Comparison of ENCODE assay signal across 17 cellular contexts in genomic region chr1:231485029-231485784, GRCh38. TPM values are rescaled to one million over a fixed set of nuclear protein-coding genes. Genes with fewer than 3 reads are reported as not detected.
DNase-seq lines count a peak whose midpoint lies in the region; ATAC-seq, FAIRE-seq and TF ChIP-seq lines count a peak whose summit lies in the region.
"Had no signal": no experiment of that assay in that cellular context is flagged by ENCODE, and none has a peak within 500 bp of the region (broad histone marks: within the 10 kb centered on the region; RNA-seq: fewer than 3 reads in every experiment).

No MANE protein-coding gene starts in this region.

- no peaks in the 10 kb centered on the region for H3K36me3 ChIP-seq in HepG2 (replicated peaks in 1 of 2; ENCODE audit: control insufficient read depth in 1 of 2, insufficient read depth in 2 of 2, low read length in 2 of 2)
- no peaks in the 10 kb centered on the region for H3K36me3 ChIP-seq in right lobe of liver
- no peaks in the 10 kb centered on the region for H3K36me3 ChIP-seq in astrocyte (ENCODE audit: insufficient read depth, low read length)

- TF ChIP-seq CTCF in HepG2 (CRISPR knock-in tag; IDR thresholded peaks at IDR 0.05) (no peak), right lobe of liver (IDR thresholded peaks at IDR 0.05) (no peak), astrocyte (IDR thresholded peaks at IDR 0.05; ENCODE audit: insufficient read depth, low read depth, low read length) (no peak)

- H3K4me3 Mint-ChIP-seq in astrocyte (ENCODE audit: unreplicated experiment): no peak overlapping the region
- H3K4me3 Mint-ChIP-seq: CD4-positive, alpha-beta T cell; H9 had no signal

- H3K9ac ChIP-seq in HepG2 (ENCODE audit: insufficient read depth, low read depth, low read length): no peak overlapping the region
- H3K9ac ChIP-seq in astrocyte (ENCODE audit: low read length): no peak overlapping the region

- no peaks in the 10 kb centered on the region for H3K79me2 ChIP-seq in HepG2 (ENCODE audit: insufficient read depth, low read length)
- H3K79me2 ChIP-seq in astrocyte (ENCODE audit: insufficient read depth, low read length): no peaks in the 10 kb centered on the region

- WGBS in HepG2 (ENCODE audit: low lambda C conversion rate): 55% methylated on average over 6 of the region's 6 CpGs
- 84% methylated on average over 6 of the region's 6 CpGs for WGBS in right lobe of liver (ENCODE audit: insufficient coverage, low coverage, low lambda C conversion rate, missing lambda C conversion rate)

- no peak overlapping the region for H2AFZ ChIP-seq in HepG2 (ENCODE audit: low read length)
- H2AFZ ChIP-seq in astrocyte (ENCODE audit: low read depth, low read length): no peak overlapping the region

- CTCF ChIA-PET in HepG2 (lab: Yijun Ruan, JAX; ENCODE audit: low intra/inter-chr PET ratio, low total read pairs): no interaction called here

- no peaks in the 10 kb centered on the region for H3K27me3 Mint-ChIP-seq in astrocyte (ENCODE audit: low read depth, unreplicated experiment)

- FAIRE-seq in HepG2 (lab: Jason Lieb, UNC) (no peak), astrocyte (lab: Jason Lieb, UNC) (no peak)
- FAIRE-seq: K562, RCC 7860 had no signal

- ATAC-seq in HepG2 (no peak), right lobe of liver (no peak), HG03175 (IDR thresholded peaks at IDR 0.05; ENCODE audit: unreplicated experiment) (no peak)
- ATAC-seq: K562, Right ventricle myocardium inferior had no signal

- TF ChIP-seq RAD21 in HepG2 (CRISPR knock-in tag; IDR thresholded peaks at IDR 0.05): no peak

- H3K9me3 Mint-ChIP-seq in astrocyte (ENCODE audit: unreplicated experiment): peaks cover 2% of the 10 kb centered on the region
- H3K9me3 Mint-ChIP-seq: CD4-positive, alpha-beta T cell; H9 had no signal

- H3K4me2 ChIP-seq in HepG2 (ENCODE audit: low read depth, low read length): peak overlapping the region; percentile 35; the same call in 1 of the 2 replicates
- no peak overlapping the region for H3K4me2 ChIP-seq in astrocyte (ENCODE audit: low read length)

- H3K27ac Mint-ChIP-seq in astrocyte (ENCODE audit: unreplicated experiment): no peak overlapping the region
- H3K27ac Mint-ChIP-seq: CD4-positive, alpha-beta T cell; H9 had no signal

- TF ChIP-seq EP300 in HepG2 (IDR thresholded peaks at IDR 0.05; ENCODE audit: low read depth in 2 of 2, low read length in 2 of 2): no peak
- TF ChIP-seq EP300 in HepG2 (CRISPR knock-in tag; IDR thresholded peaks at IDR 0.05; ENCODE audit: borderline replicate concordance): no peak

- H3K4me1 Mint-ChIP-seq in astrocyte (ENCODE audit: low read depth, unreplicated experiment): peaks cover 7% of the 10 kb centered on the region

- H3K4me3 ChIP-seq in HepG2 (replicated peaks in 1 of 3; ENCODE audit: insufficient read depth in 1 of 3, low read depth in 2 of 3, low read length in 3 of 3) (no peak overlapping the region), right lobe of liver (no peak overlapping the region), astrocyte (ENCODE audit: insufficient read depth, low read depth, low read length) (no peak overlapping the region)
- H3K4me3 ChIP-seq: K562 had no signal

- intact Hi-C loops in HepG2 (cut with micrococcal nuclease; ENCODE audit: unreplicated experiment): no loop called here
- intact Hi-C loops in right lobe of liver (cut with DNase I): no loop called here

- H3K36me3 Mint-ChIP-seq in astrocyte (ENCODE audit: low read depth, unreplicated experiment): no peaks in the 10 kb centered on the region

- H3K4me1 ChIP-seq in HepG2 (ENCODE audit: insufficient read depth, low read length) (peaks cover 33% of the 10 kb centered on the region), right lobe of liver (no peaks in the 10 kb centered on the region), astrocyte (ENCODE audit: insufficient read depth, low read length) (peaks cover 3% of the 10 kb centered on the region)
- H3K4me1 ChIP-seq: Caco-2 had no signal

- H3K27me3 ChIP-seq in HepG2 (ENCODE audit: control insufficient read depth in 1 of 2, insufficient read depth in 2 of 2, low read length in 2 of 2) (no peaks in the 10 kb centered on the region; a peak in 1 of 5 replicates), right lobe of liver (no peaks in the 10 kb centered on the region), astrocyte (ENCODE audit: insufficient read depth, low read length) (no peaks in the 10 kb centered on the region)

- H3K9me3 ChIP-seq in HepG2 (ENCODE audit: low read length) (peaks cover 4% of the 10 kb centered on the region; the same call in 1 of the 2 replicates), right lobe of liver (no peaks in the 10 kb centered on the region), astrocyte (ENCODE audit: insufficient read depth, low read depth, low read length) (no peaks in the 10 kb centered on the region)
- H3K9me3 ChIP-seq: Caco-2 had no signal

- DNase-seq in HepG2 (ENCODE audit: low spot score) (peak; percentile 24), right lobe of liver (no peak), astrocyte (ENCODE audit: low read depth) (peak; percentile 22), fibroblast of peridontal ligament (ENCODE audit: extremely low read depth) (peak; percentile 22)
- no peak for DNase-seq in stimulated activated CD4-positive, alpha-beta T cell treated with anti-CD3 and anti-CD28 coated beads, Interleukin-12 subunit alpha, Interleukin-12 subunit beta, amount 100 ng/mL, for 4 hours
- no peak for DNase-seq in activated CD4-positive, alpha-beta T cell treated with anti-CD3 and anti-CD28 coated beads, Interleukin-2, amount 50 U/mL, for 48 hours
- no peak for DNase-seq in activated CD8-positive, alpha-beta memory T cell treated with anti-CD3 and anti-CD28 coated beads, Interleukin-2, amount 50 U/mL, for 4 hours
- DNase-seq: Caco-2; CD4-positive, alpha-beta T cell; H9; NCI-H1694 treated with DMSO at 0.1 percent for 48 hours; NCI-H510A; NCI-H774 had no signal

- POLR2A ChIA-PET in HepG2 (lab: Yijun Ruan, JAX): no interaction called here

- H3K27ac ChIP-seq in HepG2 (ENCODE audit: extremely low read length, insufficient read depth, low read length) (no peak overlapping the region), right lobe of liver (no peak overlapping the region), astrocyte (ENCODE audit: low read depth, low read length) (no peak overlapping the region)

- no TSS peak for BruUV-seq in HepG2 (replicated peaks; lab: Mats Ljungman, UMichigan)

- TF ChIP-seq POLR2A in HepG2 (IDR thresholded peaks at IDR 0.05; ENCODE audit: insufficient read depth in 1 of 2, low read depth in 2 of 2, low read length in 2 of 2) (no peak), right lobe of liver (IDR thresholded peaks at IDR 0.05) (no peak)

- H4K20me1 ChIP-seq in HepG2 (ENCODE audit: insufficient read depth, low read length) (no peaks in the 10 kb centered on the region), astrocyte (ENCODE audit: insufficient read depth, low read length) (no peaks in the 10 kb centered on the region)

- in situ Hi-C loops in HepG2 (cut with HindIII; ENCODE audit: extremely low pct_ligation_motif_present, low pct_unique_long_range_greater_than_20kb): no loop called here

TF ChIP-seq in HepG2, 621 proteins besides CTCF, POLR2A, EP300 and RAD21 (continues in another document):
- TF ChIP-seq BCL6 (CRISPR knock-in tag; IDR thresholded peaks at IDR 0.05) (no peak), ZNF616 (CRISPR knock-in tag; IDR thresholded peaks at IDR 0.05; ENCODE audit: low read depth) (no peak), PREB (CRISPR knock-in tag; IDR thresholded peaks at IDR 0.05) (no peak), ZNF644 (CRISPR knock-in tag; IDR thresholded peaks at IDR 0.05; ENCODE audit: low read depth) (no peak), NFIC (IDR thresholded peaks at IDR 0.05; ENCODE audit: low read length) (no peak), ZNF740 (CRISPR knock-in tag; IDR thresholded peaks at IDR 0.05) (no peak), HOXA7 (CRISPR knock-in tag; IDR thresholded peaks at IDR 0.05) (no peak), ZNF33A (CRISPR knock-in tag; IDR thresholded peaks at IDR 0.05; ENCODE audit: borderline replicate concordance) (no peak)

RNA-seq across cellular contexts. Expression of gene TSNAX, which starts 43.3 kb away (rescaled TPM):
- total RNA-seq in HepG2 (2016; rRNA removed; fragmentation: Illumina TruSeq; extraction: Trizol) (46.2 and 69.1 TPM in 2 replicates), right lobe of liver (10 to 100 TPM; 11.5 to 18.6 (median 13.6) TPM), astrocyte (40.9 and 43.5 TPM in 2 replicates)
- total RNA-seq in HepG2 (2016; cell fraction: cytosol; rRNA removed; fragmentation: Illumina TruSeq; extraction: Trizol; ENCODE audit: low read depth): 2.2 and 3.2 TPM in 2 replicates
- total RNA-seq in HepG2 (2016; cell fraction: insoluble cytoplasmic fraction; rRNA removed; fragmentation: Illumina TruSeq; extraction: Trizol): 44.6 and 70.5 TPM in 2 replicates
- total RNA-seq in HepG2 (2016; cell fraction: membrane; rRNA removed; fragmentation: Illumina TruSeq; extraction: Trizol): 8.1 and 9.0 TPM in 2 replicates
- total RNA-seq in HepG2 (2016; cell fraction: nucleus; rRNA removed; fragmentation: Illumina TruSeq; extraction: Trizol): 22.7 and 27.8 TPM in 2 replicates
- polyA plus RNA-seq in HepG2 (2011; rRNA removed): 13.2 and 13.7 TPM in 2 replicates
- 6.7 and 10.9 TPM in 2 replicates for polyA plus RNA-seq in HepG2 (2011; cell fraction: cytosol; rRNA removed)
- 3.5 and 5.3 TPM in 2 replicates for polyA plus RNA-seq in HepG2 (2011; cell fraction: nucleus; rRNA removed)
- polyA plus RNA-seq in HepG2 (2012): 18.7 and 26.6 TPM in 2 replicates
- 1.1 and 1.2 TPM in 2 replicates for polyA plus RNA-seq in HepG2 (2016; cell fraction: cytosol; fragmentation: Illumina TruSeq; extraction: Trizol; ENCODE audit: low read depth)
- polyA plus RNA-seq in HepG2 (2016; cell fraction: insoluble cytoplasmic fraction; fragmentation: Illumina TruSeq; extraction: Trizol; ENCODE audit: low read depth): 48.3 and 54.6 TPM in 2 replicates
- polyA plus RNA-seq in HepG2 (2016; cell fraction: membrane; fragmentation: Illumina TruSeq; extraction: Trizol; ENCODE audit: low read depth): 4.1 and 4.7 TPM in 2 replicates
- polyA plus RNA-seq in HepG2 (2016; cell fraction: nucleus; fragmentation: Illumina TruSeq; extraction: Trizol; ENCODE audit: insufficient read depth, low read depth): 19.9 TPM in 2 replicates
- 19.9 and 39.5 TPM in 2 replicates for polyA minus RNA-seq in HepG2 (2011; rRNA and poly(A)+ RNA removed; ENCODE audit: low replicate concordance)
- 12.7 and 14.0 TPM in 2 replicates for polyA minus RNA-seq in HepG2 (2011; cell fraction: cytosol; rRNA and poly(A)+ RNA removed)
- polyA minus RNA-seq in HepG2 (2011; cell fraction: nucleus; rRNA and poly(A)+ RNA removed): 19.2 and 20.3 TPM in 2 replicates

Comparison
In these comparisons a context has a peak if more than half of its experiments do, and no peak if none do; other contexts are left out.
1. DNase-seq: peak in HepG2 (single experiment), astrocyte (single experiment) and fibroblast of peridontal ligament (single experiment); none in right lobe of liver (0 of 3), stimulated activated CD4-positive, alpha-beta T cell treated with anti-CD3 and anti-CD28 coated beads, Interleukin-12 subunit alpha, Interleukin-12 subunit beta, amount 100 ng/mL, for 4 hours (single experiment), activated CD4-positive, alpha-beta T cell treated with anti-CD3 and anti-CD28 coated beads, Interleukin-2, amount 50 U/mL, for 48 hours (0 of 2) and activated CD8-positive, alpha-beta memory T cell treated with anti-CD3 and anti-CD28 coated beads, Interleukin-2, amount 50 U/mL, for 4 hours (single experiment).